In genomic region chr3:155744626-155745324, GRCh38 we compare ENCODE assay signal across 8 cellular contexts.
DNase-seq lines count a peak whose midpoint lies in the region; ATAC-seq and TF ChIP-seq lines count a peak whose summit lies in the region.

Gene PLCH1 (minus strand): TSS chr3:155745071. CDS start chr3:155704224, 40,847 bp downstream.

- ATAC-seq in GM19351 (IDR thresholded peaks at IDR 0.05; ENCODE audit: unreplicated experiment) (peak; percentile 52), HG03520 (IDR thresholded peaks at IDR 0.05; ENCODE audit: unreplicated experiment) (peak; percentile 66)

- H3K4me3 Mint-ChIP-seq in stimulated activated naive CD8-positive, alpha-beta T cell treated with anti-CD3 and anti-CD28 coated beads, Interleukin-15, Interleukin-2, amounts not matched to agents 100 ng/mL and 50 ng/mL, for 24 hours = peak within 1 kb of the TSS; percentile 84

- DNase-seq in AML-193 (lab: John Stamatoyannopoulos, UW) (peak; percentile 78 to 86), NCI-H69 (lab: John Stamatoyannopoulos, UW) (peak; percentile 86), activated T-cell treated with anti-CD3 and anti-CD28 coated beads for 1 hour (ENCODE audit: low read depth) (peak; percentile 4), epithelial cell of esophagus (ENCODE audit: low read depth) (peak; percentile 69), midbrain (lab: John Stamatoyannopoulos, UW) (peak; percentile 55)

- no peak within 1 kb of the TSS for H3K27ac Mint-ChIP-seq in stimulated activated naive CD8-positive, alpha-beta T cell treated with anti-CD3 and anti-CD28 coated beads, Interleukin-15, Interleukin-2, amounts not matched to agents 100 ng/mL and 50 ng/mL, for 24 hours

- peaks cover 57% of the 10 kb centered on the region for H3K27me3 Mint-ChIP-seq in stimulated activated naive CD8-positive, alpha-beta T cell treated with anti-CD3 and anti-CD28 coated beads, Interleukin-15, Interleukin-2, amounts not matched to agents 100 ng/mL and 50 ng/mL, for 24 hours

- peak within 1 kb of the TSS; percentile 68 for H3K4me3 ChIP-seq in epithelial cell of esophagus (ENCODE audit: low read length)

- H3K9me3 Mint-ChIP-seq in stimulated activated naive CD8-positive, alpha-beta T cell treated with anti-CD3 and anti-CD28 coated beads, Interleukin-15, Interleukin-2, amounts not matched to agents 100 ng/mL and 50 ng/mL, for 24 hours = no peaks in the 10 kb centered on the region

- no peaks in the 10 kb centered on the region for H3K36me3 Mint-ChIP-seq in stimulated activated naive CD8-positive, alpha-beta T cell treated with anti-CD3 and anti-CD28 coated beads, Interleukin-15, Interleukin-2, amounts not matched to agents 100 ng/mL and 50 ng/mL, for 24 hours (ENCODE audit: low read depth)

- no peak for TF ChIP-seq CTCF in epithelial cell of esophagus (IDR thresholded peaks at IDR 0.05; ENCODE audit: insufficient read depth, low read depth, low read length, missing control alignments)

- peaks cover 14% of the 10 kb centered on the region for H3K4me1 Mint-ChIP-seq in stimulated activated naive CD8-positive, alpha-beta T cell treated with anti-CD3 and anti-CD28 coated beads, Interleukin-15, Interleukin-2, amounts not matched to agents 100 ng/mL and 50 ng/mL, for 24 hours (ENCODE audit: low read depth)

Comparison
In these comparisons a context has a peak if more than half of its experiments do, and no peak if none do; other contexts are left out.
1. Peak in every context shown above with its lines: DNase-seq, ATAC-seq and H3K4me3 ChIP-seq.
2. DNase-seq: peak in every context shown above with its lines; median percentile 86 in NCI-H69; 82 in AML-193; 69 in epithelial cell of esophagus; 55 in midbrain; 4 in activated T-cell treated with anti-CD3 and anti-CD28 coated beads for 1 hour.